Comparison of ENCODE assay signal across 10 cellular contexts in the genomic region with DNA sequence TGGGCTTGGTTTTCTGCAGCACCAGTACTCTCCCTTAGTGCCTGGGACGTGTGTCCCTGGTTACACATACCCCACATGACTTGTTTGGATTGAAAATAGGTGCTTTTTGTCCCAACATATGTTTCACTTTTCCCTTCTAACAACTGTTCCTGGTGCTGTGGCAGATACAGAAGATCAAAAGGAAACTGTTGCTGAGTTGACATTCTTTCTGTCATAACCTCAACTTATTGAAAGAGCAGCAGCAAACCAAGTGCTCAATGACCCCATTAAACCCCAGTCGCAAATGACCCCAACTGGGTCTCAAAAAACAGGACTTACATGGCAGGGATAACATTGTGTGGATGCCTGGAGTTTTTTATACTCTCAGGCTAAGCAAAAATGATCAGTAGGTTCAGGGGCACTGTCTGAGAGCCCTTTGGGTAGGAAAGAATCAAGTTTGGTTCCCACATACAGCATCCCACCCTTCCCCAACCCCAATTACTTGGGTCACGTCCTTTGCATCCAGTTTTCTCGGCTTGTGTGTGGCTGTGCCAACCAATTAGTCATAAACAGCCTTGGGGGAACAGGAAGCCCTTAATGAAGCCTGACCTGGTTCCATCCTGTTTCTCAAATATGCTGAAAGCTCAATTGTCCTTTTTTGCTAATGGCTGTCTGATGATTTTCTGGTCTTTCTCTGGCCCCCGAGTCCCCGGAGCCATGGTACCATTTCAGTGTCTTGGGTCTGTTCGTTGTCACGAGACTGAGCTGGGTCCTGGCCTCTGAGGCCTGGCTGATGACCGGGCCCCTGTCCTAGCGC. TPM values are rescaled to one million over a fixed set of nuclear protein-coding genes. Genes with fewer than 3 reads are reported as not detected.
DNase-seq lines count a peak whose midpoint lies in the region; ATAC-seq and TF ChIP-seq lines count a peak whose summit lies in the region.
"Had no signal": no experiment of that assay in that cellular context is flagged by ENCODE, and none has a peak within 500 bp of the region (broad histone marks: within the 10 kb centered on the region; RNA-seq: fewer than 3 reads in every experiment).

No MANE protein-coding gene starts in this region.

- no peak for ATAC-seq in naive thymus-derived CD4-positive, alpha-beta T cell

- DNase-seq in Daoy (ENCODE audit: low read depth) (peak; percentile 71), NCI-H69 (lab: John Stamatoyannopoulos, UW) (peak; percentile 18), neural crest cell (ENCODE audit: low read depth, low spot score) (no peak), NCI-H1436 (lab: John Stamatoyannopoulos, UW) (no peak), CD14-positive monocyte (ENCODE audit: low spot score) (no peak), GF-D8 (lab: John Stamatoyannopoulos, UW) (no peak)
- DNase-seq in naive thymus-derived CD4-positive, alpha-beta T cell: no peak
- DNase-seq: activated effector memory CD4-positive, alpha-beta T cell treated with Interleukin-2 at 50 U/mL for 16 hours had no signal

- H3K9me3 Mint-ChIP-seq in neural crest cell (no peaks in the 10 kb centered on the region), CD14-positive monocyte (no peaks in the 10 kb centered on the region)
- H3K9me3 Mint-ChIP-seq in naive thymus-derived CD4-positive, alpha-beta T cell: no peaks in the 10 kb centered on the region

- H3K27me3 ChIP-seq in duodenal mucosa (ENCODE audit: control insufficient read depth in 1 of 2, insufficient read depth in 2 of 2, low read length in 2 of 2): no peaks in the 10 kb centered on the region
- no peaks in the 10 kb centered on the region for H3K27me3 ChIP-seq in naive thymus-derived CD4-positive, alpha-beta T cell (ENCODE audit: control insufficient read depth in 2 of 2, insufficient read depth in 2 of 2, low read length in 2 of 2)

- peaks cover 45 to 63% of the 10 kb centered on the region in 2 donors for H3K4me1 ChIP-seq in duodenal mucosa (ENCODE audit: control insufficient read depth in 1 of 2, insufficient read depth in 2 of 2, low read length in 2 of 2)
- H3K4me1 ChIP-seq in naive thymus-derived CD4-positive, alpha-beta T cell (ENCODE audit: control insufficient read depth in 2 of 2, insufficient read depth in 2 of 2, low read length in 2 of 2): peaks cover 32 to 61% of the 10 kb centered on the region in 2 donors

- H3K36me3 Mint-ChIP-seq in neural crest cell (ENCODE audit: low read depth): no peaks in the 10 kb centered on the region
- peaks cover 0 to 1% (median 0%) of the 10 kb centered on the region in 5 donors for H3K36me3 Mint-ChIP-seq in naive thymus-derived CD4-positive, alpha-beta T cell
- H3K36me3 Mint-ChIP-seq in CD14-positive monocyte: no peaks in the 10 kb centered on the region

- H3K27me3 Mint-ChIP-seq in neural crest cell (ENCODE audit: low read depth) (no peaks in the 10 kb centered on the region), CD14-positive monocyte (ENCODE audit: low read depth in 3 of 3) (peaks cover 1 to 5% (median 3%) of the 10 kb centered on the region in 3 donors)
- no peaks in the 10 kb centered on the region for H3K27me3 Mint-ChIP-seq in naive thymus-derived CD4-positive, alpha-beta T cell

- no peaks in the 10 kb centered on the region for H3K9me3 ChIP-seq in duodenal mucosa (ENCODE audit: control insufficient read depth in 1 of 2, low read length in 2 of 2)
- no peaks in the 10 kb centered on the region for H3K9me3 ChIP-seq in naive thymus-derived CD4-positive, alpha-beta T cell (ENCODE audit: control insufficient read depth in 2 of 3, low read length in 3 of 3)

- H3K9ac ChIP-seq in duodenal mucosa (ENCODE audit: low read depth in 1 of 2, low read length in 2 of 2): peak overlapping the region; percentile 40 to 49

- intact Hi-C loops in naive thymus-derived CD4-positive, alpha-beta T cell (cut with micrococcal nuclease): no loop called here
- intact Hi-C loops in CD14-positive monocyte (cut with micrococcal nuclease): no loop called here

- H3K4me3 Mint-ChIP-seq in neural crest cell (no peak overlapping the region), CD14-positive monocyte (no peak overlapping the region)
- peak overlapping the region in 1 of 10 donors; percentile 71 for H3K4me3 Mint-ChIP-seq in naive thymus-derived CD4-positive, alpha-beta T cell

- H3K27ac ChIP-seq in duodenal mucosa (ENCODE audit: low read depth, low read length): peak overlapping the region; percentile 59
- no peak overlapping the region for H3K27ac ChIP-seq in naive thymus-derived CD4-positive, alpha-beta T cell (ENCODE audit: low read depth, low read length)

- H3K4me3 ChIP-seq in duodenal mucosa (ENCODE audit: low read depth in 1 of 2, low read length in 2 of 2): peak overlapping the region; percentile 51 to 55
- no peak overlapping the region for H3K4me3 ChIP-seq in naive thymus-derived CD4-positive, alpha-beta T cell (ENCODE audit: low read length)

- POLR2A ChIA-PET in naive thymus-derived CD4-positive, alpha-beta T cell (lab: Charles Lee): interaction anchor here (0.8 kb wide), 1 partner anchor 9 kb away, joined by 3 read pairs; no protein-coding TSS in a partner anchor

- peak overlapping the region; percentile 87 for H3K27ac Mint-ChIP-seq in neural crest cell (ENCODE audit: unreplicated experiment)
- H3K27ac Mint-ChIP-seq in naive thymus-derived CD4-positive, alpha-beta T cell: peak overlapping the region in 1 of 9 donors; percentile 87
- no peak overlapping the region for H3K27ac Mint-ChIP-seq in CD14-positive monocyte

- CTCF ChIA-PET in naive thymus-derived CD4-positive, alpha-beta T cell (lab: Charles Lee): no interaction called here

- H3K4me1 Mint-ChIP-seq in neural crest cell (peaks cover 26% of the 10 kb centered on the region), CD14-positive monocyte (peaks cover 28% of the 10 kb centered on the region)
- peaks cover 12 to 74% (median 38%) of the 10 kb centered on the region in 7 donors for H3K4me1 Mint-ChIP-seq in naive thymus-derived CD4-positive, alpha-beta T cell

- TF ChIP-seq CTCF in neural crest cell (conservative IDR thresholded peaks at IDR 0.05): no peak
- no peak for TF ChIP-seq CTCF in CD14-positive monocyte (IDR thresholded peaks at IDR 0.05)

- peaks cover 3 to 9% of the 10 kb centered on the region in 2 donors for H3K36me3 ChIP-seq in duodenal mucosa (ENCODE audit: control insufficient read depth in 1 of 2, insufficient read depth in 2 of 2, low read length in 2 of 2)
- H3K36me3 ChIP-seq in naive thymus-derived CD4-positive, alpha-beta T cell (ENCODE audit: control insufficient read depth in 2 of 3, insufficient read depth in 3 of 3, low read length in 3 of 3): no peaks in the 10 kb centered on the region

RNA-seq across cellular contexts. Expression of gene HKDC1, which starts 4.9 kb away (rescaled TPM):
- total RNA-seq in Daoy (2014; rRNA removed; shearing (Covaris generic)): 0.69 and 0.89 TPM in 2 replicates
- not detected in 2 replicates for total RNA-seq in neural crest cell
- total RNA-seq in naive thymus-derived CD4-positive, alpha-beta T cell: 1 to 10 TPM; 1.9 to 4.8 (median 4.1) TPM
- polyA plus RNA-seq in naive thymus-derived CD4-positive, alpha-beta T cell: 10 to 100 TPM in 1 of 2 donors, 1 to 10 TPM in 1; 2.8 to 10.9 TPM
- not detected for polyA plus RNA-seq in CD14-positive monocyte
- total RNA-seq: pulmonary artery endothelial cell had no signal

RNA-seq across cellular contexts. Expression of gene SUPV3L1, which starts 45.0 kb away (rescaled TPM):
- total RNA-seq in Daoy (2014; rRNA removed; shearing (Covaris generic)): 23.0 and 24.9 TPM in 2 replicates
- total RNA-seq in neural crest cell: 35.6 and 39.4 TPM in 2 replicates
- 10 to 100 TPM; 39.3 to 63.2 (median 42.1) TPM for total RNA-seq in naive thymus-derived CD4-positive, alpha-beta T cell
- 10 to 100 TPM; 16.5 to 25.2 TPM for polyA plus RNA-seq in naive thymus-derived CD4-positive, alpha-beta T cell
- polyA plus RNA-seq in CD14-positive monocyte: 1 to 10 TPM; 6.8 to 7.3 TPM

RNA-seq across cellular contexts. Expression of gene HK1, which starts 53.2 kb away (rescaled TPM):
- total RNA-seq in Daoy (2014; rRNA removed; shearing (Covaris generic)): 20.8 and 28.9 TPM in 2 replicates
- total RNA-seq in neural crest cell: 88.8 and 93.2 TPM in 2 replicates
- total RNA-seq in naive thymus-derived CD4-positive, alpha-beta T cell: 100 to 1,000 TPM in 1 of 5 experiments, 10 to 100 TPM in 4; 60.1 to 144 (median 66.3) TPM
- polyA plus RNA-seq in naive thymus-derived CD4-positive, alpha-beta T cell: 100 to 1,000 TPM in 1 of 2 donors, 10 to 100 TPM in 1; 95.5 to 138 TPM
- polyA plus RNA-seq in CD14-positive monocyte: 100 to 1,000 TPM; 125 to 146 TPM

Comparison
In these comparisons a context has a peak if more than half of its experiments do, and no peak if none do; other contexts are left out.
1. DNase-seq: peak in Daoy (single experiment) and NCI-H69 (single experiment); none in neural crest cell (single experiment), naive thymus-derived CD4-positive, alpha-beta T cell (0 of 9), NCI-H1436 (single experiment), CD14-positive monocyte (single experiment) and GF-D8 (single experiment).